23 cellular contexts compared by ENCODE assay signal in the genomic region with DNA sequence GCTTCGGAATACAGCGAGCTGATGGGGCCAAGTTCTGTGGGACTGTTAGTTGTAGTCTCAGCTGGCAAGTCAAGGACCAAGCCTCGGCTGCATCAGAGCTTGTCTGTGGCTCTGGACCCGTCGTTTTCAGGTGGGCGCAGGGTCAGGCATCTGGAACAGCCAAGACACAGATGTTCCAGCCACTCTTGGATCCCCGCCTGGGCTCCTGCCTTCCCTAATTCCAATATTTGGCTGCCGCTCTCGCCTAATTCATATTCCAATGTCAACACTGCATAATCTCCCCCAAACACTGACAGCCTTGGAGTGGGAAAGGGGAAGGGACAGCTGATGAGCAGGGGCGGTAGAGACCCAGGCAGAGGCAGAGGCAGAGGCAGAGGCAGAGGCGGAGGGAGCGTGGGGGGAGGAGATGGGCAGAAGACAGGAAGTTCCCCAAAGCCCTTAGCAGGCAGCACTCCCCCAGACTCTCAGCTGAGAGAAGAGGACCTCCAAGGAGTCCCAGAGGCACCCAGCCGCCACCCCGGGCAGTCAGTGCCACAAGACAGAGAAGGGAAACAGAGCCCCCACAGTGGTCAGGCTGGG. TPM values are rescaled to one million over a fixed set of nuclear protein-coding genes. Genes with fewer than 3 reads are reported as not detected.
DNase-seq lines count a peak whose midpoint lies in the region; ATAC-seq and TF ChIP-seq lines count a peak whose summit lies in the region.
"Had no signal": no experiment of that assay in that cellular context is flagged by ENCODE, and none has a peak within 500 bp of the region (broad histone marks: within the 10 kb centered on the region; RNA-seq: fewer than 3 reads in every experiment).

No MANE protein-coding gene starts in this region.

- ATAC-seq in Right ventricle myocardium inferior = no peak
- no peak for ATAC-seq in aorta (ENCODE audit: low FRiP score)
- no peak for ATAC-seq in activated CD8-positive, alpha-beta T cell treated with anti-CD3 and anti-CD28 coated beads for 36 hours
- ATAC-seq: activated naive CD8-positive, alpha-beta T cell treated with anti-CD3 and anti-CD28 coated beads, Interleukin-2, amount 50 U/mL, for 24 hours; left colon; WTC11 had no signal

- POLR2A ChIA-PET in activated CD8-positive, alpha-beta T cell treated with anti-CD3 and anti-CD28 coated beads for 36 hours (lab: Charles Lee) = interaction anchor here (1.2 kb wide), 1 partner anchor 23 kb away, joined by 3 read pairs; no protein-coding TSS in a partner anchor

- intact Hi-C loops in Right ventricle myocardium inferior (cut with DNase I) (no loop called here), aorta (cut with DNase I) (loop anchor here in 1 of 2 donors (5.0 to 10.0 kb wide), 2 partner anchors 91 to 163 kb away; partner anchors contain the start of gene CHST1)
- intact Hi-C loops in activated CD8-positive, alpha-beta T cell treated with anti-CD3 and anti-CD28 coated beads for 36 hours (cut with micrococcal nuclease) = no loop called here

- CTCF ChIA-PET in activated CD8-positive, alpha-beta T cell treated with anti-CD3 and anti-CD28 coated beads for 36 hours (lab: Charles Lee) = interaction anchor here (1.4 to 4.0 kb wide), 3 partner anchors 16 to 422 kb away, joined by 3 to 22 read pairs (median 5); no protein-coding TSS in a partner anchor

- peak overlapping the region; percentile 44 for H3K27ac Mint-ChIP-seq in glutamatergic neuron (ENCODE audit: unreplicated experiment)
- H3K27ac Mint-ChIP-seq in activated CD8-positive, alpha-beta T cell treated with anti-CD3 and anti-CD28 coated beads for 36 hours = no peak overlapping the region
- H3K27ac Mint-ChIP-seq: activated naive CD8-positive, alpha-beta T cell treated with anti-CD3 and anti-CD28 coated beads, Interleukin-2, amount 50 U/mL, for 24 hours; WTC11 had no signal

- H3K4me1 ChIP-seq in cardiac muscle cell (ENCODE audit: low read depth) (peaks cover 23% of the 10 kb centered on the region), aorta (ENCODE audit: control insufficient read depth in 1 of 2, insufficient read depth in 2 of 2, low read length in 2 of 2) (peaks cover 0 to 2% of the 10 kb centered on the region in 2 donors)
- H3K4me1 ChIP-seq: upper lobe of left lung had no signal

- H3K27me3 ChIP-seq in cardiac muscle cell (no peaks in the 10 kb centered on the region), aorta (ENCODE audit: control insufficient read depth in 1 of 2, insufficient read depth in 2 of 2, low read length in 1 of 2) (no peaks in the 10 kb centered on the region)
- H3K27me3 ChIP-seq: upper lobe of left lung had no signal

- no peak overlapping the region for H3K4me3 ChIP-seq in cardiac muscle cell
- H3K4me3 ChIP-seq in aorta (ENCODE audit: low read length in 2 of 2) = no peak overlapping the region
- H3K4me3 ChIP-seq: stomach, upper lobe of left lung had no signal

- H3K9me3 Mint-ChIP-seq in glutamatergic neuron (ENCODE audit: unreplicated experiment) = peaks cover 4% of the 10 kb centered on the region
- no peaks in the 10 kb centered on the region for H3K9me3 Mint-ChIP-seq in activated CD8-positive, alpha-beta T cell treated with anti-CD3 and anti-CD28 coated beads for 36 hours
- H3K9me3 Mint-ChIP-seq: activated naive CD8-positive, alpha-beta T cell treated with anti-CD3 and anti-CD28 coated beads, Interleukin-2, amount 50 U/mL, for 24 hours; IgD-negative memory B cell; WTC11 had no signal

- H3K9me3 ChIP-seq in cardiac muscle cell (ENCODE audit: low read depth) (no peaks in the 10 kb centered on the region), aorta (ENCODE audit: control insufficient read depth, low read length) (no peaks in the 10 kb centered on the region)
- H3K9me3 ChIP-seq: stomach, upper lobe of left lung had no signal

- no peak for TF ChIP-seq CTCF in cardiac muscle cell (IDR thresholded peaks at IDR 0.05; ENCODE audit: low read depth, low read length)
- no peak for TF ChIP-seq CTCF in glutamatergic neuron (IDR thresholded peaks at IDR 0.05; ENCODE audit: partially characterized antibody, unreplicated experiment)
- no peak for TF ChIP-seq CTCF in activated CD8-positive, alpha-beta T cell treated with anti-CD3 and anti-CD28 coated beads for 36 hours (IDR thresholded peaks at IDR 0.05)

- 2 to 6% methylated on average over 14 of the region's 14 CpGs for WGBS in aorta, 2 donors

- H3K4me1 Mint-ChIP-seq in glutamatergic neuron (ENCODE audit: low read depth, unreplicated experiment) = peaks cover 19% of the 10 kb centered on the region
- no peaks in the 10 kb centered on the region for H3K4me1 Mint-ChIP-seq in activated CD8-positive, alpha-beta T cell treated with anti-CD3 and anti-CD28 coated beads for 36 hours (ENCODE audit: low read depth)
- H3K4me1 Mint-ChIP-seq: activated naive CD8-positive, alpha-beta T cell treated with anti-CD3 and anti-CD28 coated beads, Interleukin-2, amount 50 U/mL, for 24 hours; IgD-negative memory B cell had no signal

- H3K27me3 Mint-ChIP-seq in glutamatergic neuron (ENCODE audit: unreplicated experiment) = peaks cover 10% of the 10 kb centered on the region
- H3K27me3 Mint-ChIP-seq in activated CD8-positive, alpha-beta T cell treated with anti-CD3 and anti-CD28 coated beads for 36 hours = peaks cover 12% of the 10 kb centered on the region

- H3K36me3 ChIP-seq in cardiac muscle cell (no peaks in the 10 kb centered on the region), aorta (ENCODE audit: control insufficient read depth in 1 of 2, insufficient read depth in 2 of 2, low read length in 1 of 2) (no peaks in the 10 kb centered on the region)
- H3K36me3 ChIP-seq: stomach, upper lobe of left lung had no signal

- H3K36me3 Mint-ChIP-seq in glutamatergic neuron (ENCODE audit: unreplicated experiment) = no peaks in the 10 kb centered on the region
- no peaks in the 10 kb centered on the region for H3K36me3 Mint-ChIP-seq in activated CD8-positive, alpha-beta T cell treated with anti-CD3 and anti-CD28 coated beads for 36 hours (ENCODE audit: low read depth)
- H3K36me3 Mint-ChIP-seq: WTC11 had no signal

- H3K27ac ChIP-seq in cardiac muscle cell = peak overlapping the region; percentile 88
- H3K27ac ChIP-seq in aorta (ENCODE audit: low read depth in 1 of 2, low read length in 2 of 2) = peak overlapping the region; percentile 31 to 56
- H3K27ac ChIP-seq: RWPE1, stomach, upper lobe of left lung had no signal

- no peak overlapping the region for H3K4me3 Mint-ChIP-seq in glutamatergic neuron (ENCODE audit: unreplicated experiment)
- H3K4me3 Mint-ChIP-seq in activated CD8-positive, alpha-beta T cell treated with anti-CD3 and anti-CD28 coated beads for 36 hours = no peak overlapping the region
- H3K4me3 Mint-ChIP-seq: activated naive CD8-positive, alpha-beta T cell treated with anti-CD3 and anti-CD28 coated beads, Interleukin-2, amount 50 U/mL, for 24 hours; IgD-negative memory B cell; WTC11 had no signal

- DNase-seq in cardiac muscle cell (ENCODE audit: low read depth in 1 of 2, low spot score in 1 of 2) (no peak), Right ventricle myocardium inferior (ENCODE audit: missing footprints) (no peak), glutamatergic neuron (no peak), midbrain (lab: John Stamatoyannopoulos, UW) (peak; percentile 6), aorta (peak; percentile 58 to 77), AG20443 (ENCODE audit: low spot score) (no peak), cerebellar cortex (ENCODE audit: low spot score) (no peak)
- DNase-seq in activated CD8-positive, alpha-beta T cell treated with anti-CD3 and anti-CD28 coated beads for 36 hours = no peak
- DNase-seq: activated CD4-positive, alpha-beta T cell treated with anti-CD3 and anti-CD28 coated beads, Interleukin-2, amount 50 U/mL, for 4 hours; activated CD8-positive, alpha-beta memory T cell treated with anti-CD3 and anti-CD28 coated beads, Interleukin-2, amount 50 U/mL, for 48 hours; activated effector memory CD4-positive, alpha-beta T cell treated with anti-CD3 and anti-CD28 coated beads, Interleukin-2, amount 50 U/mL, for 16 hours; activated naive CD8-positive, alpha-beta T cell treated with anti-CD3 and anti-CD28 coated beads, Interleukin-2, amount 50 U/mL, for 24 hours; COR-L47; dermis blood vessel endothelial cell; left colon; NCI-H1436 treated with DMSO at 0.1 percent for 48 hours; stimulated activated CD4-positive, alpha-beta T cell treated with anti-CD3 and anti-CD28 coated beads, Interleukin-4, amount 100 ng/mL, for 4 hours; stomach; T-helper 9 cell had no signal

RNA-seq across cellular contexts. Expression of gene SLC35C1, which starts 49.6 kb away (rescaled TPM):
- total RNA-seq in cardiac muscle cell = 8.1 TPM in 2 replicates
- 7.1 and 15.1 TPM in 2 replicates for polyA plus RNA-seq in cardiac muscle cell
- total RNA-seq in Right ventricle myocardium inferior = 6.0 TPM
- 20.9 TPM for total RNA-seq in glutamatergic neuron (ENCODE audit: unreplicated experiment)
- total RNA-seq in aorta = 10 to 100 TPM; 11.5 to 11.8 TPM
- 1 to 10 TPM; 6.5 to 9.4 TPM for polyA plus RNA-seq in aorta
- 1 to 10 TPM; 9.3 to 9.4 TPM for total RNA-seq in activated CD8-positive, alpha-beta T cell treated with anti-CD3 and anti-CD28 coated beads for 36 hours

Comparison
In these comparisons a context has a peak if more than half of its experiments do, and no peak if none do; other contexts are left out.
1. DNase-seq: peak in midbrain (single experiment) and aorta (2 of 2); none in cardiac muscle cell (0 of 2), Right ventricle myocardium inferior (single experiment), glutamatergic neuron (single experiment), AG20443 (single experiment), cerebellar cortex (single experiment) and activated CD8-positive, alpha-beta T cell treated with anti-CD3 and anti-CD28 coated beads for 36 hours (single experiment).